ENCODE assay signal across 2 cellular contexts in genomic region chr7:16636533-16637173, GRCh38.
A peak's percentile ranks its signal among the peaks of the same experiment; 100 is the strongest.
TF ChIP-seq lines count a peak whose summit lies in the region.

No MANE protein-coding gene starts in this region.

TF ChIP-seq in SK-N-SH, 30 proteins besides CTCF, POLR2A, EP300 and RAD21:
- TF ChIP-seq REST (IDR thresholded peaks at IDR 0.05; ENCODE audit: low read depth, low read length) (no peak), SIN3A (IDR thresholded peaks at IDR 0.05; ENCODE audit: borderline replicate concordance, low read depth, low read length) (no peak), FOXM1 (IDR thresholded peaks at IDR 0.05; ENCODE audit: low read depth) (no peak), TCF12 (IDR thresholded peaks at IDR 0.05) (peak; percentile 38), EZH2phosphoT487 (IDR thresholded peaks at IDR 0.05; ENCODE audit: borderline replicate concordance, low read depth) (no peak)

TF ChIP-seq in GM12891, 5 proteins besides CTCF, POLR2A, EP300 and RAD21:
- no peak for TF ChIP-seq POU2F2 (IDR thresholded peaks at IDR 0.05; ENCODE audit: low read depth, low read length)
- TF ChIP-seq PAX5 (IDR thresholded peaks at IDR 0.05; ENCODE audit: insufficient read depth, low read length, severe bottlenecking): no peak
- no peak for TF ChIP-seq POLR2AphosphoS5 (IDR thresholded peaks at IDR 0.05; ENCODE audit: low read depth, low read length)
- TF ChIP-seq TAF1 (IDR thresholded peaks at IDR 0.05; ENCODE audit: low read depth, low read length): no peak
- TF ChIP-seq SPI1 (IDR thresholded peaks at IDR 0.05; ENCODE audit: low read depth, low read length): no peak
